In genomic region chr12:8475508-8475907, GRCh38 we compare ENCODE assay signal across 25 cellular contexts. TPM values are rescaled to one million over a fixed set of nuclear protein-coding genes. Genes with fewer than 3 reads are reported as not detected.
"Had no signal": no experiment of that assay in that cellular context is flagged by ENCODE, and none has a peak within 500 bp of the region (broad histone marks: within the 10 kb centered on the region; RNA-seq: fewer than 3 reads in every experiment).

No MANE protein-coding gene starts in this region.

- DNase-seq: activated CD4-positive, alpha-beta T cell treated with anti-CD3 and anti-CD28 coated beads, Interleukin-2, amount 10 ng/mL, durations not matched to agents 24 days and 14 days; activated CD4-positive, alpha-beta T cell treated with anti-CD3 and anti-CD28 coated beads, Interleukin-2, amount 50 U/mL, for 48 hours; activated CD4-positive, CD25-positive, alpha-beta regulatory T cell treated with anti-CD3 and anti-CD28 coated beads, Interleukin-2, amount 50 U/mL, for 72 hours; activated gamma-delta T cell; activated naive CD4-positive, alpha-beta T cell treated with anti-CD3 and anti-CD28 coated beads for 36 hours; activated T-cell treated with anti-CD3 and anti-CD28 coated beads for 4 hours; activated T-cell treated with anti-CD3 and anti-CD28 coated beads, Interleukin-2, amount 50 U/mL, for 48 hours; amygdala; Karpas-422; MM.1S; NCI-H146; NCI-H187 treated with DMSO at 0.1 percent for 48 hours; NCI-H2081 treated with DMSO at 0.1 percent for 48 hours; NCI-H446; NCI-H524; PC-9; SHP77 treated with DMSO at 0.1 percent for 48 hours had no signal

- H3K9me3 Mint-ChIP-seq: activated CD4-positive, alpha-beta T cell treated with anti-CD3 and anti-CD28 coated beads, Interleukin-2, amount 10 ng/mL, durations not matched to agents 24 days and 14 days; activated naive CD4-positive, alpha-beta T cell treated with anti-CD3 and anti-CD28 coated beads for 36 hours; activated T-helper 17 cell treated with anti-CD3 and anti-CD28 coated beads, Interleukin-2, amount 50 U/mL, for 72 hours; brain; central memory CD8-positive, alpha-beta T cell; T-helper 1 cell treated with Interleukin-12 subunit alpha and Interleukin-12 subunit beta and Interleukin-4 antibody, amounts not matched to agents 30 μg/mL and 1 μg/mL, for 36 hours had no signal

- H3K4me1 Mint-ChIP-seq: activated CD4-positive, alpha-beta T cell treated with anti-CD3 and anti-CD28 coated beads, Interleukin-2, amount 10 ng/mL, durations not matched to agents 24 days and 14 days; activated T-helper 17 cell treated with anti-CD3 and anti-CD28 coated beads, Interleukin-2, amount 50 U/mL, for 72 hours; brain; central memory CD8-positive, alpha-beta T cell had no signal

- H3K27ac Mint-ChIP-seq: activated CD4-positive, alpha-beta T cell treated with anti-CD3 and anti-CD28 coated beads, Interleukin-2, amount 10 ng/mL, durations not matched to agents 24 days and 14 days; activated naive CD4-positive, alpha-beta T cell treated with anti-CD3 and anti-CD28 coated beads for 36 hours; activated naive CD8-positive, alpha-beta T cell; activated T-helper 17 cell treated with anti-CD3 and anti-CD28 coated beads, Interleukin-2, amount 50 U/mL, for 72 hours; brain; T-helper 1 cell treated with Interleukin-12 subunit alpha and Interleukin-12 subunit beta and Interleukin-4 antibody, amounts not matched to agents 30 μg/mL and 1 μg/mL, for 36 hours had no signal

- H3K36me3 Mint-ChIP-seq: activated naive CD8-positive, alpha-beta T cell; brain had no signal

- H3K27ac ChIP-seq: PC-9 had no signal

- H3K4me3 Mint-ChIP-seq: activated CD4-positive, alpha-beta T cell treated with anti-CD3 and anti-CD28 coated beads, Interleukin-2, amount 10 ng/mL, durations not matched to agents 24 days and 14 days; activated naive CD4-positive, alpha-beta T cell treated with anti-CD3 and anti-CD28 coated beads for 36 hours; activated naive CD8-positive, alpha-beta T cell; activated T-helper 17 cell treated with anti-CD3 and anti-CD28 coated beads, Interleukin-2, amount 50 U/mL, for 72 hours; brain; central memory CD8-positive, alpha-beta T cell; T-helper 1 cell treated with Interleukin-12 subunit alpha and Interleukin-12 subunit beta and Interleukin-4 antibody, amounts not matched to agents 30 μg/mL and 1 μg/mL, for 36 hours had no signal

- H3K27me3 Mint-ChIP-seq: brain had no signal

- H3K4me3 ChIP-seq: PC-9 had no signal

RNA-seq across cellular contexts. Expression of gene CLEC6A, which starts 19.7 kb away (rescaled TPM):
- total RNA-seq: activated CD4-positive, alpha-beta T cell treated with anti-CD3 and anti-CD28 coated beads, Interleukin-2, amount 10 ng/mL, durations not matched to agents 24 days and 14 days; activated CD8-positive, alpha-beta memory T cell treated with anti-CD3 and anti-CD28 coated beads for 36 hours; activated naive CD4-positive, alpha-beta T cell treated with anti-CD3 and anti-CD28 coated beads for 36 hours; activated T-helper 17 cell treated with anti-CD3 and anti-CD28 coated beads, Interleukin-2, amount 50 U/mL, for 72 hours; astrocyte; PC-9; SK-MEL-5 had no signal

RNA-seq across cellular contexts. Expression of gene CLEC4D, which starts 37.8 kb away (rescaled TPM):
- total RNA-seq: activated CD4-positive, alpha-beta T cell treated with anti-CD3 and anti-CD28 coated beads, Interleukin-2, amount 10 ng/mL, durations not matched to agents 24 days and 14 days; activated CD8-positive, alpha-beta memory T cell treated with anti-CD3 and anti-CD28 coated beads for 36 hours; activated naive CD4-positive, alpha-beta T cell treated with anti-CD3 and anti-CD28 coated beads for 36 hours; activated T-helper 17 cell treated with anti-CD3 and anti-CD28 coated beads, Interleukin-2, amount 50 U/mL, for 72 hours; astrocyte; PC-9; SK-MEL-5 had no signal
